In genomic region chr12:126847005-126847629, GRCh38 we compare ENCODE assay signal across 18 cellular contexts.
"Had no signal": no experiment of that assay in that cellular context is flagged by ENCODE, and none has a peak within 500 bp of the region (broad histone marks: within the 10 kb centered on the region; RNA-seq: fewer than 3 reads in every experiment).

No MANE protein-coding gene starts in this region.

- H3K36me3 ChIP-seq: esophagus muscularis mucosa, gastroesophageal sphincter, heart right ventricle, right lobe of liver, suprapubic skin, thyroid gland had no signal

- ATAC-seq: foreskin keratinocyte; gastroesophageal sphincter; heart right ventricle; left lobe of liver; naive thymus-derived CD4-positive, alpha-beta T cell; right lobe of liver; stimulated activated naive B cell treated with anti-CD40 and anti-IgM and Interleukin-4, amounts not matched to agents 10 μg/mL and 1 μg/mL and 100 μg/mL, for 72 hours had no signal

- DNase-seq: dermis blood vessel endothelial cell; effector memory CD4-positive, alpha-beta T cell; foreskin keratinocyte; heart right ventricle; naive thymus-derived CD4-positive, alpha-beta T cell; right lobe of liver; small intestine; stimulated activated CD4-positive, alpha-beta T cell treated with anti-CD3 and anti-CD28 coated beads, Interleukin-15, amount 100 ng/mL, for 24 hours; stimulated activated CD4-positive, alpha-beta T cell treated with anti-CD3 and anti-CD28 coated beads, Interleukin-2, amount 100 ng/mL, for 48 hours; stimulated activated naive B cell treated with anti-CD40 and anti-IgM and Interleukin-4, amounts not matched to agents 10 μg/mL and 1 μg/mL and 100 μg/mL, for 72 hours; thyroid gland; trophoblast cell had no signal

- H3K27me3 ChIP-seq: esophagus muscularis mucosa, foreskin keratinocyte, gastroesophageal sphincter, right lobe of liver, suprapubic skin, thyroid gland had no signal

- H3K4me1 ChIP-seq: esophagus muscularis mucosa, foreskin keratinocyte, gastroesophageal sphincter, heart right ventricle, right lobe of liver, suprapubic skin, thyroid gland had no signal

- H3K4me3 ChIP-seq: coronary artery, esophagus muscularis mucosa, gastroesophageal sphincter, heart right ventricle, lung, right lobe of liver, suprapubic skin, thyroid gland had no signal

- H3K9me3 ChIP-seq: esophagus muscularis mucosa, gastroesophageal sphincter, heart right ventricle, right lobe of liver, thyroid gland had no signal

- H3K27ac ChIP-seq: coronary artery, esophagus muscularis mucosa, foreskin keratinocyte, gastroesophageal sphincter, heart right ventricle, right lobe of liver, suprapubic skin, thyroid gland had no signal
